In the genomic region with DNA sequence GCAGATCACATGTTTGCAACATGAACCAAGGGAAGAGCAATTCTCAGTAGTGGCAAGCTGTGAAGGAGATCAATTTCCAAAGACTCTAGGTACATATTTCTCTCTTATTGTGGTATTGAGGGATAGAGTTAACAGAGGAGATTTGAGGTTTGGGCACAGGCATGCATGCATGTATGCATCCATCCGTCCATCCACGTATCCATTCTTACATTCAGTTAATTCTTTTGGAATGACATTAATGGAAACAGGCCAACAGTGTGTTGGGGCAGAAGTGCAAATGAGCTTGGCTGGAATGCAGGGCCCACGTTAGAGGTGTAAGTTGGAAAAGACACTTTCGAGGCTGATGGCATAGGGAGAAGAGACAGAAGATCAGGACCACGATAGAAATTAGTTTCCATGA, we compare ENCODE assay signal across 1 cellular context.
TF ChIP-seq lines count a peak whose summit lies in the region.

No MANE protein-coding gene starts in this region.

TF ChIP-seq in H1, 55 proteins besides CTCF, POLR2A, EP300 and RAD21 (continued from another document):
- TF ChIP-seq RNF2 (IDR thresholded peaks at IDR 0.05; ENCODE audit: borderline replicate concordance, low read depth, low read length, missing control alignments, poor library complexity, severe bottlenecking) (no peak), JUN (IDR thresholded peaks at IDR 0.05; ENCODE audit: low read depth, low read length) (no peak), PHF8 (conservative IDR thresholded peaks at IDR 0.05; ENCODE audit: low read depth, low read length) (no peak), SIX5 (IDR thresholded peaks at IDR 0.05; ENCODE audit: low read depth, low read length) (no peak), RXRA (IDR thresholded peaks at IDR 0.05; ENCODE audit: insufficient read depth, low read depth, low read length) (no peak), BRCA1 (IDR thresholded peaks at IDR 0.05; ENCODE audit: low read depth, low read length) (no peak), CHD1 (IDR thresholded peaks at IDR 0.05; ENCODE audit: low read depth, low read length) (no peak), SP1 (IDR thresholded peaks at IDR 0.05; ENCODE audit: low read depth, low read length) (no peak), GTF2F1 (IDR thresholded peaks at IDR 0.05; ENCODE audit: borderline replicate concordance, low read depth, low read length) (no peak), ASH2L (IDR thresholded peaks at IDR 0.05; ENCODE audit: low read length) (no peak), TAF1 (IDR thresholded peaks at IDR 0.05; ENCODE audit: low read depth, low read length) (no peak), EGR1 (IDR thresholded peaks at IDR 0.05; ENCODE audit: borderline replicate concordance, low read depth, low read length) (no peak), CTBP2 (IDR thresholded peaks at IDR 0.05; ENCODE audit: borderline replicate concordance, insufficient read depth, insufficient read length, low read length) (no peak), TBP (IDR thresholded peaks at IDR 0.05; ENCODE audit: low read depth, low read length) (no peak)
TF ChIP-seq in H1: peak in this region for 0.
